In genomic region chr10:91557540-91558231, GRCh38 we compare ENCODE assay signal across 25 cellular contexts.
DNase-seq lines count a peak whose midpoint lies in the region; ATAC-seq and TF ChIP-seq lines count a peak whose summit lies in the region.
"Had no signal": no experiment of that assay in that cellular context is flagged by ENCODE, and none has a peak within 500 bp of the region (broad histone marks: within the 10 kb centered on the region; RNA-seq: fewer than 3 reads in every experiment).

No MANE protein-coding gene starts in this region.

- H3K27ac ChIP-seq in coronary artery, result peak overlapping the region; percentile 43 to 58
- H3K27ac ChIP-seq in osteoblast (ENCODE audit: low read depth, low read length), result no peak overlapping the region
- no peak overlapping the region for H3K27ac ChIP-seq in lower lobe of right lung
- H3K27ac ChIP-seq: BLaER1, SJCRH30, uterus had no signal

- DNase-seq in AG10803 (ENCODE audit: low read depth) (peak; percentile 35), NOMO-1 treated with DMSO at 0.1 percent for 48 hours (lab: John Stamatoyannopoulos, UW; ENCODE audit: unreplicated experiment) (peak; percentile 35), coronary artery (ENCODE audit: low spot score) (no peak), osteoblast (ENCODE audit: insufficient read length, low spot score, missing footprints) (no peak), lower lobe of right lung (no peak)
- DNase-seq: activated B cell treated with CpG ODN at 0.5 μM for 24 hours; activated CD8-positive, alpha-beta T cell treated with anti-CD3 and anti-CD28 coated beads for 36 hours; activated naive CD4-positive, alpha-beta T cell treated with anti-CD3 and anti-CD28 coated beads, Interleukin-2, amount 50 U/mL, for 16 hours; activated T-cell treated with anti-CD3 and anti-CD28 coated beads, Interleukin-2, amount 50 U/mL, for 4 hours; EL; head of caudate nucleus; HFFc6; NCI-H1436 treated with DMSO at 0.1 percent for 48 hours; NCI-H2171 treated with DMSO at 0.1 percent for 48 hours; PC-3; SJCRH30; stimulated activated CD8-positive, alpha-beta memory T cell treated with anti-CD3 and anti-CD28 coated beads, Interleukin-4, amount 100 ng/mL, for 48 hours; T-helper 17 cell; uterus had no signal

- H3K4me1 ChIP-seq in osteoblast (ENCODE audit: insufficient read depth, low read length), result peaks cover 2% of the 10 kb centered on the region
- no peaks in the 10 kb centered on the region for H3K4me1 ChIP-seq in lower lobe of right lung
- H3K4me1 ChIP-seq: BLaER1, SJCRH30, uterus had no signal

- ATAC-seq in GM18873 (IDR thresholded peaks at IDR 0.05; ENCODE audit: low FRiP score, unreplicated experiment) (no peak), lower lobe of right lung (no peak), GM18909 (IDR thresholded peaks at IDR 0.05; ENCODE audit: poor library complexity, unreplicated experiment) (no peak), GM18520 (IDR thresholded peaks at IDR 0.05; ENCODE audit: unreplicated experiment) (no peak)
- ATAC-seq: activated CD8-positive, alpha-beta T cell treated with anti-CD3 and anti-CD28 coated beads for 36 hours; activated T-cell treated with anti-CD3 and anti-CD28 coated beads, Interleukin-2, amount 50 U/mL, for 4 hours; PC-3; T-helper 17 cell had no signal

- H3K4me2 ChIP-seq in osteoblast (ENCODE audit: insufficient read depth, low read length), result peak overlapping the region; percentile 44
- H3K4me2 ChIP-seq: BLaER1 had no signal

- TF ChIP-seq CTCF in AG10803 (conservative IDR thresholded peaks at IDR 0.05; ENCODE audit: low read length) (no peak), coronary artery (IDR thresholded peaks at IDR 0.05) (no peak), osteoblast (IDR thresholded peaks at IDR 0.05; ENCODE audit: extremely low read depth, low read depth, low read length) (no peak), lower lobe of right lung (IDR thresholded peaks at IDR 0.05) (no peak)

- H4K20me1 ChIP-seq in osteoblast (ENCODE audit: insufficient read depth, low read length), result no peaks in the 10 kb centered on the region
- H4K20me1 ChIP-seq: BLaER1 had no signal

- no peaks in the 10 kb centered on the region for H3K27me3 ChIP-seq in osteoblast (ENCODE audit: insufficient read depth, low read length)
- H3K27me3 ChIP-seq in lower lobe of right lung (ENCODE audit: low read depth), result no peaks in the 10 kb centered on the region
- H3K27me3 ChIP-seq: BLaER1, right atrium auricular region, SJCRH30, uterus had no signal

- H3K9me3 ChIP-seq in osteoblast (ENCODE audit: low read depth, low read length) (no peaks in the 10 kb centered on the region), lower lobe of right lung (no peaks in the 10 kb centered on the region)
- H3K9me3 ChIP-seq: right atrium auricular region, SJCRH30, uterus had no signal

- H3K79me2 ChIP-seq in osteoblast (ENCODE audit: insufficient read depth, low read length), result no peaks in the 10 kb centered on the region

- H3K4me3 ChIP-seq in AG10803 (ENCODE audit: low read length), result no peak overlapping the region
- H3K4me3 ChIP-seq in coronary artery, result no peak overlapping the region
- H3K4me3 ChIP-seq in osteoblast (ENCODE audit: insufficient read depth, low read length), result peak overlapping the region; percentile 29
- no peak overlapping the region for H3K4me3 ChIP-seq in lower lobe of right lung
- H3K4me3 ChIP-seq: A549, BLaER1, right atrium auricular region, SJCRH30, uterus had no signal

- H3K36me3 ChIP-seq in osteoblast (ENCODE audit: insufficient read depth, low read length), result no peaks in the 10 kb centered on the region
- H3K36me3 ChIP-seq in lower lobe of right lung, result no peaks in the 10 kb centered on the region
- H3K36me3 ChIP-seq: BLaER1, right atrium auricular region, SJCRH30, uterus had no signal

- intact Hi-C loops in lower lobe of right lung (cut with DNase I), result no loop called here

- H2AFZ ChIP-seq in osteoblast (ENCODE audit: low read length), result peak overlapping the region; percentile 66

Comparison
In these comparisons a context has a peak if more than half of its experiments do, and no peak if none do; other contexts are left out.
1. DNase-seq: peak in AG10803 (single experiment) and NOMO-1 treated with DMSO at 0.1 percent for 48 hours (single experiment); none in coronary artery (single experiment), osteoblast (single experiment) and lower lobe of right lung (single experiment).
2. H3K27ac ChIP-seq: peak in coronary artery (2 of 2); none in osteoblast (single experiment) and lower lobe of right lung (single experiment).